In the genomic region with DNA sequence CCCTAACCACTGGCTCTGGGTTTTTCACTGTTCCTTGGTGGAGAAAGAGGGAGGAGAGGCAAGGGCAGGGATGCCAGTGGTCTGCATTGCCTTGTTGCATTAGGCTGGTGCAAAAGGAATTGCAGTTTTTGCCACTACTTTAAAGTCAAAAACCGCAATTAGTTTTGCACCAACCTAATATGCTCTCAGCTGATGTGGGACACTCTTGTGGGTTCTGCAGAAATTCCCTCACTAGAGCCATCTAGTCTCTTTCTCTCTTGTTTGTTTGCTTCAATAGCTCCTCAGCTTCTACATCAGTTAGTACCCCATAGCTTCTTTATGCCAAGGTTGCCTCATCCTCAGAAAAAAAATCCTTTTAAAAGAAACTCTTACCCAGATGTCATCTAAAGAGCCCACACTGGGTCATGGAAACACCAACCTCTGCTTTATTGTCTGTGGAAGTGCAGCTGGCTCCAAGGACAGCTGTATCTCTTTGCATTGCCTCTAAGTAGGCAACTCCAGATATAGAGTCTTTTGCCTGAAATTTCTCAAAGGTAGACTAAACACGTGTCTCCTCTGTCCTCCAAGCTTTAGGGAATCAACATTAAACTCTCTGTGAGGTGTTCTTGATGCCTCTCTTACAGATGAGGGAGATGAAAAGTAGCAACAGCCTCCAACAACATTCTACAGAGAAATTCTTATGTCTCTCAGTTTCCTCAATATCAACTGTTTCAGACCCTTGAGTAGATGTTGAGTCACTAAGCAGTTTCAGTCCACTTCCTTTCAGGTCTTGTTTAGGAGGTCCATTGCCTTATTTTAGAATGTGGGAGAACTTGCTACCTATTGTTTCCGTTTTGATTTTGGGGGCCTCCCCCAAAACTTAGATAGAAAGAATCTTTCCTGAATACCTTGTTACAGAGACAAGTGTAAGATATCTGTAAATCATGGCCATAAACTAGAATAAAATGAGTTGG, we compare ENCODE assay signal across 1 cellular context.
A peak's percentile ranks its signal among the peaks of the same experiment; 100 is the strongest.
TF ChIP-seq lines count a peak whose summit lies in the region.

No MANE protein-coding gene starts in this region.

TF ChIP-seq in HepG2, 621 proteins besides CTCF, POLR2A, EP300 and RAD21 (continued from another document):
- TF ChIP-seq, protein P1, sequence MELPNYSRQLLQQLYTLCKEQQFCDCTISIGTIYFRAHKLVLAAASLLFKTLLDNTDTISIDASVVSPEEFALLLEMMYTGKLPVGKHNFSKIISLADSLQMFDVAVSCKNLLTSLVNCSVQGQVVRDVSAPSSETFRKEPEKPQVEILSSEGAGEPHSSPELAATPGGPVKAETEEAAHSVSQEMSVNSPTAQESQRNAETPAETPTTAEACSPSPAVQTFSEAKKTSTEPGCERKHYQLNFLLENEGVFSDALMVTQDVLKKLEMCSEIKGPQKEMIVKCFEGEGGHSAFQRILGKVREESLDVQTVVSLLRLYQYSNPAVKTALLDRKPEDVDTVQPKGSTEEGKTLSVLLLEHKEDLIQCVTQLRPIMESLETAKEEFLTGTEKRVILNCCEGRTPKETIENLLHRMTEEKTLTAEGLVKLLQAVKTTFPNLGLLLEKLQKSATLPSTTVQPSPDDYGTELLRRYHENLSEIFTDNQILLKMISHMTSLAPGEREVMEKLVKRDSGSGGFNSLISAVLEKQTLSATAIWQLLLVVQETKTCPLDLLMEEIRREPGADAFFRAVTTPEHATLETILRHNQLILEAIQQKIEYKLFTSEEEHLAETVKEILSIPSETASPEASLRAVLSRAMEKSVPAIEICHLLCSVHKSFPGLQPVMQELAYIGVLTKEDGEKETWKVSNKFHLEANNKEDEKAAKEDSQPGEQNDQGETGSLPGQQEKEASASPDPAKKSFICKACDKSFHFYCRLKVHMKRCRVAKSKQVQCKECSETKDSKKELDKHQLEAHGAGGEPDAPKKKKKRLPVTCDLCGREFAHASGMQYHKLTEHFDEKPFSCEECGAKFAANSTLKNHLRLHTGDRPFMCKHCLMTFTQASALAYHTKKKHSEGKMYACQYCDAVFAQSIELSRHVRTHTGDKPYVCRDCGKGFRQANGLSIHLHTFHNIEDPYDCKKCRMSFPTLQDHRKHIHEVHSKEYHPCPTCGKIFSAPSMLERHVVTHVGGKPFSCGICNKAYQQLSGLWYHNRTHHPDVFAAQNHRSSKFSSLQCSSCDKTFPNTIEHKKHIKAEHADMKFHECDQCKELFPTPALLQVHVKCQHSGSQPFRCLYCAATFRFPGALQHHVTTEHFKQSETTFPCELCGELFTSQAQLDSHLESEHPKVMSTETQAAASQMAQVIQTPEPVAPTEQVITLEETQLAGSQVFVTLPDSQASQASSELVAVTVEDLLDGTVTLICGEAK (IDR thresholded peaks at IDR 0.05), result peak; percentile 73
- TF ChIP-seq, protein P1 (CRISPR knock-in tag; IDR thresholded peaks at IDR 0.05), result no peak
- no peak for TF ChIP-seq MAF1 (CRISPR knock-in tag; IDR thresholded peaks at IDR 0.05; ENCODE audit: borderline replicate concordance)
- no peak for TF ChIP-seq DR1 (CRISPR knock-in tag; IDR thresholded peaks at IDR 0.05)
